ENCODE assay signal across 21 cellular contexts in genomic region chr1:205230965-205231364, GRCh38. TPM values are rescaled to one million over a fixed set of nuclear protein-coding genes. Genes with fewer than 3 reads are reported as not detected.
DNase-seq lines count a peak whose midpoint lies in the region; ATAC-seq and TF ChIP-seq lines count a peak whose summit lies in the region.
"Had no signal": no experiment of that assay in that cellular context is flagged by ENCODE, and none has a peak within 500 bp of the region (broad histone marks: within the 10 kb centered on the region; RNA-seq: fewer than 3 reads in every experiment).

No MANE protein-coding gene starts in this region.

- H3K9ac ChIP-seq in mesenchymal stem cell (ENCODE audit: low read length) = no peak overlapping the region

- no peak overlapping the region for H2AFZ ChIP-seq in mesenchymal stem cell (ENCODE audit: low read depth, low read length)

- no peak overlapping the region for H2BK12ac ChIP-seq in mesenchymal stem cell (ENCODE audit: low read length in 2 of 2)

- H3K27me3 ChIP-seq in tibial artery = no peaks in the 10 kb centered on the region
- H3K27me3 ChIP-seq in mesenchymal stem cell (ENCODE audit: control insufficient read depth in 1 of 2, insufficient read depth in 1 of 2, low read length in 2 of 2) = no peaks in the 10 kb centered on the region
- H3K27me3 ChIP-seq: sigmoid colon had no signal

- no peak overlapping the region for H3K4ac ChIP-seq in mesenchymal stem cell (ENCODE audit: low read depth in 1 of 2, low read length in 2 of 2)

- H3K9me3 Mint-ChIP-seq in activated CD4-positive, alpha-beta T cell treated with anti-CD3 and anti-CD28 coated beads, Interleukin-2, amount 10 ng/mL, durations not matched to agents 24 days and 14 days = no peaks in the 10 kb centered on the region
- no peaks in the 10 kb centered on the region for H3K9me3 Mint-ChIP-seq in activated T-helper 17 cell treated with anti-CD3 and anti-CD28 coated beads, Interleukin-2, amount 50 U/mL, for 72 hours
- no peaks in the 10 kb centered on the region for H3K9me3 Mint-ChIP-seq in stimulated activated naive CD8-positive, alpha-beta T cell treated with anti-CD3 and anti-CD28 coated beads, Interleukin-15, amount 100 ng/mL, for 72 hours
- H3K9me3 Mint-ChIP-seq: brain; naive thymus-derived CD4-positive, alpha-beta T cell; WTC11 had no signal

- no peak overlapping the region for H3K14ac ChIP-seq in mesenchymal stem cell (ENCODE audit: low read length in 2 of 2)

- H4K91ac ChIP-seq in mesenchymal stem cell (ENCODE audit: low read length) = no peak overlapping the region

- H3K36me3 ChIP-seq in tibial artery (no peaks in the 10 kb centered on the region), mesenchymal stem cell (ENCODE audit: control insufficient read depth in 1 of 2, insufficient read depth in 2 of 2, low read depth in 1 of 2, low read length in 2 of 2) (no peaks in the 10 kb centered on the region)
- H3K36me3 ChIP-seq: sigmoid colon had no signal

- no peak overlapping the region for H2BK5ac ChIP-seq in mesenchymal stem cell (ENCODE audit: low read depth, low read length, poor library complexity, severe bottlenecking)

- H3K27me3 Mint-ChIP-seq in activated CD4-positive, alpha-beta T cell treated with anti-CD3 and anti-CD28 coated beads, Interleukin-2, amount 10 ng/mL, durations not matched to agents 24 days and 14 days = peaks cover 14% of the 10 kb centered on the region
- peaks cover 14% of the 10 kb centered on the region for H3K27me3 Mint-ChIP-seq in activated T-helper 17 cell treated with anti-CD3 and anti-CD28 coated beads, Interleukin-2, amount 50 U/mL, for 72 hours
- H3K27me3 Mint-ChIP-seq in stimulated activated naive CD8-positive, alpha-beta T cell treated with anti-CD3 and anti-CD28 coated beads, Interleukin-15, amount 100 ng/mL, for 72 hours = peaks cover 13% of the 10 kb centered on the region

- intact Hi-C loops in activated CD4-positive, alpha-beta T cell treated with anti-CD3 and anti-CD28 coated beads, Interleukin-2, amount 10 ng/mL, durations not matched to agents 24 days and 14 days (cut with micrococcal nuclease) = no loop called here
- intact Hi-C loops in tibial artery (cut with DNase I; ENCODE audit: low total_unique reads) = no loop called here

- WGBS in mesenchymal stem cell = 91% methylated on average over 2 of the region's 6 CpGs

- H3K4me3 ChIP-seq in tibial artery (no peak overlapping the region), mesenchymal stem cell (ENCODE audit: insufficient read depth in 1 of 2, low read depth in 1 of 2, low read length in 2 of 2) (no peak overlapping the region)
- H3K4me3 ChIP-seq: coronary artery, SK-N-MC had no signal

- no peak for ATAC-seq in activated T-helper 17 cell treated with anti-CD3 and anti-CD28 coated beads, Interleukin-2, amount 50 U/mL, for 72 hours (replicated peaks)
- no peak for ATAC-seq in stimulated activated naive CD8-positive, alpha-beta T cell treated with anti-CD3 and anti-CD28 coated beads, Interleukin-15, amount 100 ng/mL, for 72 hours
- ATAC-seq: left cardiac atrium; naive thymus-derived CD4-positive, alpha-beta T cell; WTC11 had no signal

- H3K36me3 Mint-ChIP-seq in activated CD4-positive, alpha-beta T cell treated with anti-CD3 and anti-CD28 coated beads, Interleukin-2, amount 10 ng/mL, durations not matched to agents 24 days and 14 days (ENCODE audit: low read depth) = peaks cover 5% of the 10 kb centered on the region
- H3K36me3 Mint-ChIP-seq in activated T-helper 17 cell treated with anti-CD3 and anti-CD28 coated beads, Interleukin-2, amount 50 U/mL, for 72 hours (ENCODE audit: low read depth) = no peaks in the 10 kb centered on the region
- H3K36me3 Mint-ChIP-seq: brain; naive thymus-derived CD4-positive, alpha-beta T cell; WTC11 had no signal

- H3K23ac ChIP-seq in mesenchymal stem cell (ENCODE audit: low read length in 2 of 2) = no peak overlapping the region

- no peak for TF ChIP-seq CTCF in tibial artery (IDR thresholded peaks at IDR 0.05)

- peaks cover 4% of the 10 kb centered on the region for H3K79me1 ChIP-seq in mesenchymal stem cell (replicated peaks; ENCODE audit: low read length, poor library complexity, severe bottlenecking)

- H3K27ac ChIP-seq in tibial artery (no peak overlapping the region), mesenchymal stem cell (ENCODE audit: low read length, poor library complexity, severe bottlenecking) (no peak overlapping the region)
- H3K27ac ChIP-seq: sigmoid colon, SK-N-MC had no signal

- H3K9me3 ChIP-seq in tibial artery = no peaks in the 10 kb centered on the region
- no peaks in the 10 kb centered on the region for H3K9me3 ChIP-seq in mesenchymal stem cell (ENCODE audit: control insufficient read depth, low read length)
- H3K9me3 ChIP-seq: sigmoid colon had no signal

- no peak overlapping the region for H3K4me2 ChIP-seq in mesenchymal stem cell (ENCODE audit: low read length, poor library complexity, severe bottlenecking)

- no peak overlapping the region for H3K27ac Mint-ChIP-seq in activated CD4-positive, alpha-beta T cell treated with anti-CD3 and anti-CD28 coated beads, Interleukin-2, amount 10 ng/mL, durations not matched to agents 24 days and 14 days
- no peak overlapping the region for H3K27ac Mint-ChIP-seq in activated T-helper 17 cell treated with anti-CD3 and anti-CD28 coated beads, Interleukin-2, amount 50 U/mL, for 72 hours
- H3K27ac Mint-ChIP-seq in stimulated activated naive CD8-positive, alpha-beta T cell treated with anti-CD3 and anti-CD28 coated beads, Interleukin-15, amount 100 ng/mL, for 72 hours = no peak overlapping the region
- H3K27ac Mint-ChIP-seq: B cell, WTC11 had no signal

- H2BK120ac ChIP-seq in mesenchymal stem cell (ENCODE audit: low read depth, low read length) = no peak overlapping the region

- peak overlapping the region; percentile 91 for H3K4me3 Mint-ChIP-seq in activated CD4-positive, alpha-beta T cell treated with anti-CD3 and anti-CD28 coated beads, Interleukin-2, amount 10 ng/mL, durations not matched to agents 24 days and 14 days
- peak overlapping the region; percentile 85 for H3K4me3 Mint-ChIP-seq in activated T-helper 17 cell treated with anti-CD3 and anti-CD28 coated beads, Interleukin-2, amount 50 U/mL, for 72 hours
- peak overlapping the region; percentile 39 to 100 for H3K4me3 Mint-ChIP-seq in stimulated activated naive CD8-positive, alpha-beta T cell treated with anti-CD3 and anti-CD28 coated beads, Interleukin-15, amount 100 ng/mL, for 72 hours
- H3K4me3 Mint-ChIP-seq: WTC11 had no signal

- no peak overlapping the region for H2AK5ac ChIP-seq in mesenchymal stem cell (ENCODE audit: low read length, severe bottlenecking)

- no peak overlapping the region for H4K8ac ChIP-seq in mesenchymal stem cell (ENCODE audit: low read length)

- no peak overlapping the region for H3K18ac ChIP-seq in mesenchymal stem cell (ENCODE audit: low read depth in 1 of 2, low read length in 2 of 2)

- no peak for DNase-seq in activated CD4-positive, alpha-beta T cell treated with anti-CD3 and anti-CD28 coated beads, Interleukin-2, amount 10 ng/mL, durations not matched to agents 24 days and 14 days
- no peak for DNase-seq in activated CD4-positive, alpha-beta T cell treated with anti-CD3 and anti-CD28 coated beads, Interleukin-2, amount 50 U/mL, for 1 hour
- DNase-seq in globus pallidus (ENCODE audit: low spot score) (peak; percentile 65), tibial artery (no peak), NCI-H774 (lab: John Stamatoyannopoulos, UW) (no peak), mesenchymal stem cell (no peak)
- DNase-seq in stimulated activated naive CD8-positive, alpha-beta T cell treated with anti-CD3 and anti-CD28 coated beads, Interleukin-15, amount 100 ng/mL, for 72 hours = no peak
- DNase-seq: left cardiac atrium; mesendoderm; naive thymus-derived CD4-positive, alpha-beta T cell; NCI-H146; NCI-H510A treated with DMSO at 0.1 percent for 48 hours; posterior cingulate gyrus; sigmoid colon; T-helper 9 cell had no signal

- H3K4me1 ChIP-seq in tibial artery (peaks cover 0 to 42% (median 27%) of the 10 kb centered on the region in 4 donors), mesenchymal stem cell (ENCODE audit: control insufficient read depth, insufficient read depth, low read depth, low read length) (peaks cover 9% of the 10 kb centered on the region)

- peaks cover 55% of the 10 kb centered on the region for H3K4me1 Mint-ChIP-seq in activated CD4-positive, alpha-beta T cell treated with anti-CD3 and anti-CD28 coated beads, Interleukin-2, amount 10 ng/mL, durations not matched to agents 24 days and 14 days
- H3K4me1 Mint-ChIP-seq in activated T-helper 17 cell treated with anti-CD3 and anti-CD28 coated beads, Interleukin-2, amount 50 U/mL, for 72 hours = peaks cover 28% of the 10 kb centered on the region
- peaks cover 78% of the 10 kb centered on the region for H3K4me1 Mint-ChIP-seq in stimulated activated naive CD8-positive, alpha-beta T cell treated with anti-CD3 and anti-CD28 coated beads, Interleukin-15, amount 100 ng/mL, for 72 hours

- no peak overlapping the region for H2BK15ac ChIP-seq in mesenchymal stem cell (ENCODE audit: low read depth, poor library complexity, severe bottlenecking)

RNA-seq across cellular contexts. Expression of gene TMCC2, which starts 3.2 kb away (rescaled TPM):
- total RNA-seq in activated CD4-positive, alpha-beta T cell treated with anti-CD3 and anti-CD28 coated beads, Interleukin-2, amount 10 ng/mL, durations not matched to agents 24 days and 14 days = 19.9 and 20.9 TPM in 2 replicates
- 1 to 10 TPM; 2.6 to 3.5 TPM for total RNA-seq in activated T-helper 17 cell treated with anti-CD3 and anti-CD28 coated beads, Interleukin-2, amount 50 U/mL, for 72 hours
- polyA plus RNA-seq in mesenchymal stem cell (2013, experiment 1 of 2) = 1.8 TPM
- 1.8 TPM for polyA plus RNA-seq in mesenchymal stem cell (2013, experiment 2 of 2)

RNA-seq across cellular contexts. Expression of gene DSTYK, which starts 19.5 kb away (rescaled TPM):
- 26.7 and 27.6 TPM in 2 replicates for total RNA-seq in activated CD4-positive, alpha-beta T cell treated with anti-CD3 and anti-CD28 coated beads, Interleukin-2, amount 10 ng/mL, durations not matched to agents 24 days and 14 days
- total RNA-seq in activated T-helper 17 cell treated with anti-CD3 and anti-CD28 coated beads, Interleukin-2, amount 50 U/mL, for 72 hours = 1 to 10 TPM; 9.8 to 10.0 TPM
- 8.1 TPM for polyA plus RNA-seq in mesenchymal stem cell (2013, experiment 1 of 2)
- 8.0 TPM for polyA plus RNA-seq in mesenchymal stem cell (2013, experiment 2 of 2)
